In the genomic region with DNA sequence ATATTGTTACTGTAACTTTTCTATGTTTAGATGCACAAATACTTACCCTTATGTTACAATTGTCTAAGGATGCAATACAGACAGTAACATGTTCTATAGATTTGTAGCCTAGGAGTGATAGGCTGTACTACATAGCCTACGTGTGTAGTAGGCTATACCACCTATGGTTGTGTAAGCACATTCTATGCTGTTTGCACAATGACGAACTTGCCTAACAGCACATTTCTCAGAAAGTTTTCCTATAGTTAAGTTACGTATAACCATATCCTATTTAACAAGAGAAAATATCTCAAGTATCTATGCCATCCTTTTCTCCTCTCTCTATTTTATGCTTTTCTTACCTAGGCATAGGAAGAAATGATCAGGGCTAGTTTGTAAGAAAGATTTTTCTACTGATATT, we compare ENCODE assay signal across 8 cellular contexts.
"Had no signal": no experiment of that assay in that cellular context is flagged by ENCODE, and none has a peak within 500 bp of the region (broad histone marks: within the 10 kb centered on the region; RNA-seq: fewer than 3 reads in every experiment).

No MANE protein-coding gene starts in this region.

- H3K27me3 Mint-ChIP-seq: IgD-negative memory B cell had no signal

- ATAC-seq: HepG2, K562 had no signal

- H3K4me3 ChIP-seq: K562 had no signal

- H3K36me3 Mint-ChIP-seq: IgD-negative memory B cell had no signal

- H3K27ac ChIP-seq: HL-60 had no signal

- DNase-seq: IMR-90, KBM-7, KG1 had no signal

- FAIRE-seq: HepG2, HTR-8/SVneo, K562 had no signal

- H3K4me3 Mint-ChIP-seq: IgD-negative memory B cell had no signal

- H3K27ac Mint-ChIP-seq: IgD-negative memory B cell had no signal
